10 cellular contexts compared by ENCODE assay signal in the genomic region with DNA sequence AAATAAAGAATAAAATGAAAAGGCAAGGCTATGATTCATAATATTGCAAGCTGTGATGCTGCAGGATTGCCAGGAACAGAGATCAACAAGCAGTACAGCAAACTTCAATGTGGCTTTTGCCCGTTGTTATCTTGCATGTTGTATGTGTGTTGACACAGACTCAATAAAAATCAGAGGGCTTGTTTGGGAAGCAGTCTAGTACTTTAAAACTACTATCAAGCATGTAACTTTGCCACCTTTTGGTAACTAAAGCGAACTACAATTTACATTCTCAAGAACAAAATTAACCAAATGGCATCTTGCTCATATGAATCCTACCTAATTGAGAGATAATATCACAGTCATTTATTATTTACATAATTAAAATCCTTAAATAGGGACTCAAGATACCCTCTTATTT.
DNase-seq lines count a peak whose midpoint lies in the region; ATAC-seq, FAIRE-seq and TF ChIP-seq lines count a peak whose summit lies in the region.
"Had no signal": no experiment of that assay in that cellular context is flagged by ENCODE, and none has a peak within 500 bp of the region (broad histone marks: within the 10 kb centered on the region; RNA-seq: fewer than 3 reads in every experiment).

No MANE protein-coding gene starts in this region.

- no peaks in the 10 kb centered on the region for H3K27me3 ChIP-seq in SU-DHL-6 (ENCODE audit: low read length)
- H3K27me3 ChIP-seq in CD4-positive, alpha-beta T cell (ENCODE audit: control insufficient read depth, insufficient read depth, low read length), result no peaks in the 10 kb centered on the region

- no peaks in the 10 kb centered on the region; the same call in 1 of the 2 replicates for H3K36me3 ChIP-seq in SU-DHL-6 (ENCODE audit: low read length)

- H3K79me2 ChIP-seq in SU-DHL-6 (ENCODE audit: insufficient read depth, low read length), result no peaks in the 10 kb centered on the region

- no peak overlapping the region for H3K9ac ChIP-seq in SU-DHL-6 (ENCODE audit: low read length)

- H3K4me3 ChIP-seq in SU-DHL-6 (ENCODE audit: insufficient read depth, low read length, poor library complexity, severe bottlenecking), result no peak overlapping the region

- H3K27ac Mint-ChIP-seq in CD4-positive, alpha-beta T cell, result no peak overlapping the region
- H3K27ac Mint-ChIP-seq: stimulated activated naive CD8-positive, alpha-beta T cell treated with anti-CD3 and anti-CD28 coated beads, Interleukin-15, Interleukin-2, amounts not matched to agents 100 ng/mL and 50 ng/mL, for 24 hours had no signal

- ATAC-seq in HG03432 (IDR thresholded peaks at IDR 0.05; ENCODE audit: unreplicated experiment), result peak; percentile 59
- peak; percentile 99 for ATAC-seq in left lobe of liver
- ATAC-seq in HG03108 (IDR thresholded peaks at IDR 0.05; ENCODE audit: unreplicated experiment), result no peak
- no peak for ATAC-seq in CD4-positive, alpha-beta T cell (ENCODE audit: poor library complexity)
- ATAC-seq in HG03439 (IDR thresholded peaks at IDR 0.05; ENCODE audit: unreplicated experiment), result no peak
- no peak for ATAC-seq in GM18505 (IDR thresholded peaks at IDR 0.05; ENCODE audit: unreplicated experiment)

- no peak for DNase-seq in left lobe of liver (ENCODE audit: low spot score)
- no peak for DNase-seq in CD4-positive, alpha-beta T cell

- CTCF ChIA-PET in CD4-positive, alpha-beta T cell (lab: Charles Lee), result no interaction called here

- no peaks in the 10 kb centered on the region for H3K27me3 Mint-ChIP-seq in CD4-positive, alpha-beta T cell
- H3K27me3 Mint-ChIP-seq: IgD-negative memory B cell; stimulated activated naive CD8-positive, alpha-beta T cell treated with anti-CD3 and anti-CD28 coated beads, Interleukin-15, Interleukin-2, amounts not matched to agents 100 ng/mL and 50 ng/mL, for 24 hours had no signal

- POLR2A ChIA-PET in CD4-positive, alpha-beta T cell (lab: Charles Lee), result no interaction called here

- H3K4me3 Mint-ChIP-seq in CD4-positive, alpha-beta T cell, result no peak overlapping the region
- H3K4me3 Mint-ChIP-seq: IgD-negative memory B cell; stimulated activated naive CD8-positive, alpha-beta T cell treated with anti-CD3 and anti-CD28 coated beads, Interleukin-15, Interleukin-2, amounts not matched to agents 100 ng/mL and 50 ng/mL, for 24 hours had no signal

- H3K4me1 Mint-ChIP-seq in CD4-positive, alpha-beta T cell (ENCODE audit: low read depth), result no peaks in the 10 kb centered on the region

- TF ChIP-seq CTCF in SU-DHL-6 (IDR thresholded peaks at IDR 0.05; ENCODE audit: insufficient read depth, low read length, poor library complexity, severe bottlenecking), result peak; percentile 25
- no peak for TF ChIP-seq CTCF in CD4-positive, alpha-beta T cell (IDR thresholded peaks at IDR 0.05)

- no peaks in the 10 kb centered on the region for H3K9me2 ChIP-seq in SU-DHL-6 (replicated peaks; ENCODE audit: insufficient read depth, low read length)

- H3K27ac ChIP-seq in SU-DHL-6 (ENCODE audit: low read depth, low read length), result no peak overlapping the region
- no peak overlapping the region for H3K27ac ChIP-seq in CD4-positive, alpha-beta T cell (ENCODE audit: low read depth, low read length)

- no peaks in the 10 kb centered on the region for H3K9me3 Mint-ChIP-seq in CD4-positive, alpha-beta T cell
- H3K9me3 Mint-ChIP-seq: stimulated activated naive CD8-positive, alpha-beta T cell treated with anti-CD3 and anti-CD28 coated beads, Interleukin-15, Interleukin-2, amounts not matched to agents 100 ng/mL and 50 ng/mL, for 24 hours had no signal

- TF ChIP-seq POLR2A in GM18505 (IDR thresholded peaks at IDR 0.05; ENCODE audit: borderline replicate concordance, extremely low read depth, insufficient read depth, insufficient read length), result no peak

- H3K4me2 ChIP-seq in SU-DHL-6 (ENCODE audit: low read depth, low read length, poor library complexity, severe bottlenecking), result no peak overlapping the region

- H3K36me3 Mint-ChIP-seq in CD4-positive, alpha-beta T cell (ENCODE audit: low read depth), result no peaks in the 10 kb centered on the region
- H3K36me3 Mint-ChIP-seq: IgD-negative memory B cell had no signal

- H3K9me3 ChIP-seq in SU-DHL-6 (ENCODE audit: insufficient read depth, low read length), result no peaks in the 10 kb centered on the region
- no peaks in the 10 kb centered on the region for H3K9me3 ChIP-seq in CD4-positive, alpha-beta T cell (ENCODE audit: control insufficient read depth, low read length)

- no peaks in the 10 kb centered on the region for H3F3A ChIP-seq in SU-DHL-6 (ENCODE audit: insufficient read depth)

- no peaks in the 10 kb centered on the region for H4K20me1 ChIP-seq in SU-DHL-6 (ENCODE audit: low read depth, low read length)

- intact Hi-C loops in CD4-positive, alpha-beta T cell (cut with DNase I, micrococcal nuclease), result no loop called here

- FAIRE-seq in G401.6 (lab: Jason Lieb, UNC), result peak; percentile 52

- no peak overlapping the region for H2AFZ ChIP-seq in SU-DHL-6 (ENCODE audit: low read depth, low read length, severe bottlenecking)

Comparison
In these comparisons a context has a peak if more than half of its experiments do, and no peak if none do; other contexts are left out.
1. ATAC-seq: peak in HG03432 (single experiment) and left lobe of liver (single experiment); none in HG03108 (single experiment), CD4-positive, alpha-beta T cell (single experiment), HG03439 (single experiment) and GM18505 (single experiment).